Comparison of ENCODE assay signal across 25 cellular contexts in the genomic region with DNA sequence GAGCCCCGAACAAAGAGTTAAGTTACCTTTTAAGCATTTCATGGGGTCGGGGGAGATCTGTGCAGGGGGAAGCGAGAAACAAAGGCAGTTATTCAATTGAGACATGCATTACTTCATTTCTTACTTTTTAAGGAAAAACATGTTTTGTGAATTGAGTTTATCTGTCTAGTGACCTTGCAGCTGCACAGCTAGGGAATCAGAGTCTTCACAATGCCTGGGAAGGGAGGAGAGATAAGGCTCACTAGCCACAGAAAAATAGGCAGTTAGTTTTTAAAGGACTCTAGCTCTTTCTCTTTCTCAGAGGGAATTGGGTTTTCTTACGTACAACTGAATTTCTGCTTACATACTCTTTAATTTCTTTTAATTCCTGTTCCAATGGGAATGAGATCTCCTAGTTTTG.
"Had no signal": no experiment of that assay in that cellular context is flagged by ENCODE, and none has a peak within 500 bp of the region (broad histone marks: within the 10 kb centered on the region; RNA-seq: fewer than 3 reads in every experiment).

No MANE protein-coding gene starts in this region.

- H3K4me2 ChIP-seq: neural progenitor cell had no signal

- H3K4me1 ChIP-seq: neural progenitor cell, parathyroid adenoma, psoas muscle, right lobe of liver, sigmoid colon, stomach, thyroid gland, tibial nerve, upper lobe of left lung, vagina had no signal

- H3K36me3 ChIP-seq: neural progenitor cell, ovary, right lobe of liver, sigmoid colon, thoracic aorta, thyroid gland had no signal

- H3K27me3 ChIP-seq: neural progenitor cell, ovary, right lobe of liver, sigmoid colon, stomach, thyroid gland, tibial nerve, upper lobe of left lung, vagina had no signal

- H3K27ac ChIP-seq: neural progenitor cell, parathyroid adenoma, psoas muscle, right lobe of liver, sigmoid colon, stomach, thoracic aorta, thyroid gland, tibial nerve, upper lobe of left lung, vagina had no signal

- H3K9me3 ChIP-seq: ovary, psoas muscle, right lobe of liver, sigmoid colon, stomach, thoracic aorta, thyroid gland, tibial nerve, upper lobe of left lung, vagina had no signal

- ATAC-seq: psoas muscle; right cardiac atrium; stimulated activated effector memory CD8-positive, alpha-beta T cell treated with anti-CD3 and anti-CD28 coated beads, Interleukin-12 subunit alpha, Interleukin-12 subunit beta, amount 100 ng/mL, for 72 hours; stimulated activated naive B cell treated with anti-CD40 and anti-IgM and Interleukin-4, amounts not matched to agents 10 μg/mL and 1 μg/mL and 100 μg/mL, for 72 hours had no signal

- FAIRE-seq: small intestine, urothelium cell line had no signal

- H3K79me2 ChIP-seq: parathyroid adenoma had no signal

- H3K4me3 ChIP-seq: neural progenitor cell, ovary, psoas muscle, right lobe of liver, sigmoid colon, stomach, thoracic aorta, thyroid gland, tibial nerve, upper lobe of left lung, vagina had no signal

- H2AFZ ChIP-seq: neural progenitor cell, parathyroid adenoma had no signal

- H3K9ac ChIP-seq: neural progenitor cell, parathyroid adenoma had no signal

- DNase-seq: occipital lobe; ovary; posterior cingulate gyrus; psoas muscle; right cardiac atrium; right lobe of liver; sigmoid colon; stimulated activated CD4-positive, alpha-beta T cell treated with anti-CD3 and anti-CD28 coated beads, Interleukin-15, amount 100 ng/mL, for 24 hours; stimulated activated CD4-positive, alpha-beta T cell treated with anti-CD3 and anti-CD28 coated beads, Interleukin-2, amount 100 ng/mL, for 24 hours; stimulated activated CD4-positive, alpha-beta T cell treated with anti-CD3 and anti-CD28 coated beads, Interleukin-2, amount 100 ng/mL, for 48 hours; stimulated activated CD4-positive, alpha-beta T cell treated with anti-CD3 and anti-CD28 coated beads, Interleukin-4, amount 100 ng/mL, for 24 hours; stimulated activated naive B cell treated with anti-CD40 and anti-IgM and Interleukin-4, amounts not matched to agents 10 μg/mL and 1 μg/mL and 100 μg/mL, for 72 hours; stimulated activated naive CD4-positive, alpha-beta T cell treated with Interleukin-2 at 50 U/mL for 16 hours; stomach; thyroid gland; trophoblast cell had no signal
